10 cellular contexts compared by ENCODE assay signal in genomic region chr9:88747768-88748167, GRCh38.
DNase-seq lines count a peak whose midpoint lies in the region; ATAC-seq and TF ChIP-seq lines count a peak whose summit lies in the region.
"Had no signal": no experiment of that assay in that cellular context is flagged by ENCODE, and none has a peak within 500 bp of the region (broad histone marks: within the 10 kb centered on the region; RNA-seq: fewer than 3 reads in every experiment).

No MANE protein-coding gene starts in this region.

- no peaks in the 10 kb centered on the region for H3K36me3 Mint-ChIP-seq in activated naive CD8-positive, alpha-beta T cell treated with anti-CD3 and anti-CD28 coated beads, Interleukin-2, amount 50 U/mL, for 24 hours (ENCODE audit: low read depth)
- H3K36me3 Mint-ChIP-seq: CD4-positive, CD25-positive, alpha-beta regulatory T cell had no signal

- H3K9me3 Mint-ChIP-seq in activated naive CD8-positive, alpha-beta T cell treated with anti-CD3 and anti-CD28 coated beads, Interleukin-2, amount 50 U/mL, for 24 hours = no peaks in the 10 kb centered on the region

- no peak overlapping the region for H3K27ac Mint-ChIP-seq in activated naive CD8-positive, alpha-beta T cell treated with anti-CD3 and anti-CD28 coated beads, Interleukin-2, amount 50 U/mL, for 24 hours
- H3K27ac Mint-ChIP-seq: CD4-positive, CD25-positive, alpha-beta regulatory T cell had no signal

- peaks cover 13% of the 10 kb centered on the region for H3K27me3 Mint-ChIP-seq in activated naive CD8-positive, alpha-beta T cell treated with anti-CD3 and anti-CD28 coated beads, Interleukin-2, amount 50 U/mL, for 24 hours

- WGBS in body of pancreas, 2 donors = 60 to 61% methylated on average over 5 of the region's 5 CpGs

- POLR2A ChIA-PET in A673 (lab: Charles Lee; ENCODE audit: low non-redundant PET) = no interaction called here

- TF ChIP-seq CTCF in A673 (conservative IDR thresholded peaks at IDR 0.05; ENCODE audit: low read depth, low read length) (no peak), body of pancreas (IDR thresholded peaks at IDR 0.05) (no peak)

- no peaks in the 10 kb centered on the region for H3K4me1 Mint-ChIP-seq in activated naive CD8-positive, alpha-beta T cell treated with anti-CD3 and anti-CD28 coated beads, Interleukin-2, amount 50 U/mL, for 24 hours
- H3K4me1 Mint-ChIP-seq: CD4-positive, CD25-positive, alpha-beta regulatory T cell had no signal

- H3K9me3 ChIP-seq in A673 (ENCODE audit: low read depth, low read length, poor library complexity, severe bottlenecking) (peaks cover 2% of the 10 kb centered on the region), body of pancreas (no peaks in the 10 kb centered on the region)

- H3K4me1 ChIP-seq in A673 (ENCODE audit: insufficient read depth, low read length, poor library complexity, severe bottlenecking) = peaks cover 56% of the 10 kb centered on the region
- no peaks in the 10 kb centered on the region for H3K4me1 ChIP-seq in body of pancreas

- H3K4me3 ChIP-seq in A673 (ENCODE audit: low read depth, low read length, poor library complexity, severe bottlenecking) (no peak overlapping the region), body of pancreas (no peak overlapping the region)
- no peak overlapping the region for H3K4me3 ChIP-seq in Jurkat, Clone E6-1 (ENCODE audit: low read length)

- CTCF ChIA-PET in A673 (lab: Charles Lee) = no interaction called here

- H3K27me3 ChIP-seq in A673 (replicated peaks; ENCODE audit: insufficient read depth, low read depth, low read length, poor library complexity) = no peaks in the 10 kb centered on the region
- H3K27me3 ChIP-seq in body of pancreas = no peaks in the 10 kb centered on the region

- no peak for TF ChIP-seq POLR2A in body of pancreas (IDR thresholded peaks at IDR 0.05)

- peak; percentile 92 for DNase-seq in A673 (ENCODE audit: low spot score)
- DNase-seq in Jurkat, Clone E6-1 (ENCODE audit: low read depth, low spot score) = peak; percentile 9
- DNase-seq in body of pancreas = peak in 2 of 4 donors; percentile 13 to 20
- DNase-seq in iris pigment epithelial cell (ENCODE audit: low read depth) = peak; percentile 99
- no peak for DNase-seq in activated naive CD8-positive, alpha-beta T cell treated with anti-CD3 and anti-CD28 coated beads, Interleukin-2, amount 50 U/mL, for 24 hours
- DNase-seq in G401 (ENCODE audit: low spot score) = no peak
- DNase-seq in SK-N-DZ (ENCODE audit: low spot score) = no peak
- no peak for DNase-seq in pons (ENCODE audit: low spot score)
- DNase-seq: CD4-positive, CD25-positive, alpha-beta regulatory T cell; NCI-H1694 treated with DMSO at 0.1 percent for 48 hours had no signal

- H3K27ac ChIP-seq in A673 (ENCODE audit: low read depth, low read length, poor library complexity, severe bottlenecking) (peak overlapping the region; percentile 78), body of pancreas (no peak overlapping the region)

- peak; percentile 49 for ATAC-seq in body of pancreas
- ATAC-seq in activated naive CD8-positive, alpha-beta T cell treated with anti-CD3 and anti-CD28 coated beads, Interleukin-2, amount 50 U/mL, for 24 hours = no peak

- no TSS peak for BruUV-seq in A673 (replicated peaks; lab: Mats Ljungman, UMichigan)

- intact Hi-C loops in A673 (cut with micrococcal nuclease; ENCODE audit: unreplicated experiment) (loop anchor here (10.0 kb wide), 2 partner anchors 153 to 247 kb away; partner anchors contain the start of gene S1PR3), body of pancreas (cut with DNase I) (no loop called here)

- H3K4me3 Mint-ChIP-seq in activated naive CD8-positive, alpha-beta T cell treated with anti-CD3 and anti-CD28 coated beads, Interleukin-2, amount 50 U/mL, for 24 hours = no peak overlapping the region

- in situ Hi-C loops in G401 (cut with HindIII; ENCODE audit: low sequenced_read_pairs) = no loop called here

- H3K36me3 ChIP-seq in A673 (ENCODE audit: insufficient read depth, low read length, poor library complexity, severe bottlenecking) (no peaks in the 10 kb centered on the region), body of pancreas (replicated peaks in 1 of 2; ENCODE audit: insufficient read depth in 1 of 2, low read depth in 2 of 2) (no peaks in the 10 kb centered on the region)

Comparison
In these comparisons a context has a peak if more than half of its experiments do, and no peak if none do; other contexts are left out.
1. DNase-seq: peak in A673 (single experiment), Jurkat, Clone E6-1 (single experiment) and iris pigment epithelial cell (single experiment); none in activated naive CD8-positive, alpha-beta T cell treated with anti-CD3 and anti-CD28 coated beads, Interleukin-2, amount 50 U/mL, for 24 hours (single experiment), G401 (single experiment), SK-N-DZ (single experiment) and pons (single experiment).